10 cellular contexts compared by ENCODE assay signal in the genomic region with DNA sequence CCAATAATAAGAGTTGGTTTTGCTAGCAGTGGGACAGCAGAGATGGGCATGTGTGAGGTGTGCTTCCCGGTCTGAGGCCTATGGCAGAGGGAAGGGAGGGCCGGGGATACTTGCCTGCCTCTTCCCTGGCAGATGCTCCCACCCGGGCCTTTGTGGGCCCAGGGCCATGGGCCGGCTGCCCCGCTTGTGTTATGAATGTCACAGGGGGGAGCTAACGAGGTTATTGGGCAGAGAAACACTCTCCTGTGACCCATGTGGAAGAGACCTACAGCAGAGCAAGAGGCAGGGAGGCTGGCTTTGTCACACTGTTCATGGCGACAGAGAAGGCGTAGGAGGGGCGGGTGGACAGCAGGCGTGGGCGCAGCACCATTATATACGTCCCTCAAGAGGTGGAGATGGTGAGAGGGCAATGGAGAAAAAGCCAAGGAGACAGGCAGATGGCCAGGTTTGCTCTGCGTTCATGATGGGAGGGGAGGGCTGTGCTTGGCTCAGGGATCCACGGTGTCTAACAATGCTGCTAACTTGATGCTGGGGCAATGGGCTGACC. TPM values are rescaled to one million over a fixed set of nuclear protein-coding genes. Genes with fewer than 3 reads are reported as not detected.
A peak's percentile ranks its signal among the peaks of the same experiment; 100 is the strongest.
DNase-seq lines count a peak whose midpoint lies in the region; ATAC-seq and TF ChIP-seq lines count a peak whose summit lies in the region.
"Had no signal": no experiment of that assay in that cellular context is flagged by ENCODE, and none has a peak within 500 bp of the region (broad histone marks: within the 10 kb centered on the region; RNA-seq: fewer than 3 reads in every experiment).

No MANE protein-coding gene starts in this region.

- H3K4me1 Mint-ChIP-seq in activated CD4-positive, alpha-beta T cell treated with anti-CD3 and anti-CD28 coated beads, Interleukin-2, amount 10 ng/mL, durations not matched to agents 7 days and 5 days = peaks cover 90% of the 10 kb centered on the region
- H3K4me1 Mint-ChIP-seq in activated naive CD8-positive, alpha-beta T cell treated with anti-CD3 and anti-CD28 coated beads for 36 hours = peaks cover 84% of the 10 kb centered on the region
- H3K4me1 Mint-ChIP-seq in stimulated activated naive CD8-positive, alpha-beta T cell treated with anti-CD3 and anti-CD28 coated beads, Interleukin-15, amount 100 ng/mL, for 72 hours = peaks cover 100% of the 10 kb centered on the region

- H3K36me3 Mint-ChIP-seq in activated CD4-positive, alpha-beta T cell treated with anti-CD3 and anti-CD28 coated beads, Interleukin-2, amount 10 ng/mL, durations not matched to agents 7 days and 5 days (ENCODE audit: low read depth) = peaks cover 83% of the 10 kb centered on the region
- peaks cover 85% of the 10 kb centered on the region for H3K36me3 Mint-ChIP-seq in activated naive CD8-positive, alpha-beta T cell treated with anti-CD3 and anti-CD28 coated beads for 36 hours

- no peak overlapping the region for H3K4me3 Mint-ChIP-seq in activated CD4-positive, alpha-beta T cell treated with anti-CD3 and anti-CD28 coated beads, Interleukin-2, amount 10 ng/mL, durations not matched to agents 7 days and 5 days
- H3K4me3 Mint-ChIP-seq in activated naive CD8-positive, alpha-beta T cell treated with anti-CD3 and anti-CD28 coated beads for 36 hours = peak overlapping the region; percentile 4
- peak overlapping the region; percentile 16 to 18 for H3K4me3 Mint-ChIP-seq in stimulated activated naive CD8-positive, alpha-beta T cell treated with anti-CD3 and anti-CD28 coated beads, Interleukin-15, amount 100 ng/mL, for 72 hours

- H3K36me3 ChIP-seq in left ventricle myocardium inferior (peaks cover 65% of the 10 kb centered on the region), brain microvascular endothelial cell (replicated peaks) (no peaks in the 10 kb centered on the region)
- H3K36me3 ChIP-seq: breast epithelium had no signal

- H3K4me1 ChIP-seq in left ventricle myocardium inferior = peaks cover 100% of the 10 kb centered on the region
- H3K4me1 ChIP-seq: breast epithelium had no signal

- TF ChIP-seq CTCF in left ventricle myocardium inferior (IDR thresholded peaks at IDR 0.05; ENCODE audit: borderline replicate concordance) (no peak), brain microvascular endothelial cell (IDR thresholded peaks at IDR 0.05; ENCODE audit: low read depth, low read length, missing control alignments) (no peak)

- ATAC-seq in stimulated activated naive CD8-positive, alpha-beta T cell treated with anti-CD3 and anti-CD28 coated beads, Interleukin-15, amount 100 ng/mL, for 72 hours = peak; percentile 1
- ATAC-seq in GM19328 (IDR thresholded peaks at IDR 0.05; ENCODE audit: unreplicated experiment) = no peak

- POLR2A ChIA-PET in activated CD4-positive, alpha-beta T cell treated with anti-CD3 and anti-CD28 coated beads, Interleukin-2, amount 10 ng/mL, durations not matched to agents 7 days and 5 days (lab: Charles Lee) = no interaction called here

- H3K27ac ChIP-seq in left ventricle myocardium inferior (replicated peaks) = peak overlapping the region; percentile 73
- H3K27ac ChIP-seq in brain microvascular endothelial cell = no peak overlapping the region
- H3K27ac ChIP-seq: upper lobe of left lung had no signal

- CTCF ChIA-PET in activated CD4-positive, alpha-beta T cell treated with anti-CD3 and anti-CD28 coated beads, Interleukin-2, amount 10 ng/mL, durations not matched to agents 7 days and 5 days (lab: Charles Lee) = interaction anchor here (0.7 to 2.7 kb wide), 2 partner anchors 10 to 402 kb away, joined by 4 to 9 read pairs; no protein-coding TSS in a partner anchor

- DNase-seq in activated CD4-positive, alpha-beta T cell treated with anti-CD3 and anti-CD28 coated beads, Interleukin-2, amount 10 ng/mL, durations not matched to agents 7 days and 5 days = no peak
- no peak for DNase-seq in activated CD4-positive, alpha-beta T cell treated with anti-CD3 and anti-CD28 coated beads, Interleukin-2, amount 50 U/mL, for 1 hour
- DNase-seq in activated naive CD8-positive, alpha-beta T cell treated with anti-CD3 and anti-CD28 coated beads for 36 hours = no peak
- no peak for DNase-seq in left ventricle myocardium inferior
- no peak for DNase-seq in stimulated activated naive CD8-positive, alpha-beta T cell treated with anti-CD3 and anti-CD28 coated beads, Interleukin-15, amount 100 ng/mL, for 72 hours
- DNase-seq in posterior vena cava (ENCODE audit: low spot score) = no peak
- DNase-seq in brain microvascular endothelial cell = no peak
- DNase-seq: upper lobe of left lung had no signal

- in situ Hi-C loops in brain microvascular endothelial cell (cut with HindIII; ENCODE audit: low pct_ligation_motif_present, low sequenced_read_pairs) = no loop called here

- no peaks in the 10 kb centered on the region for H3K9me3 Mint-ChIP-seq in activated CD4-positive, alpha-beta T cell treated with anti-CD3 and anti-CD28 coated beads, Interleukin-2, amount 10 ng/mL, durations not matched to agents 7 days and 5 days
- H3K9me3 Mint-ChIP-seq in activated naive CD8-positive, alpha-beta T cell treated with anti-CD3 and anti-CD28 coated beads for 36 hours = no peaks in the 10 kb centered on the region
- H3K9me3 Mint-ChIP-seq in stimulated activated naive CD8-positive, alpha-beta T cell treated with anti-CD3 and anti-CD28 coated beads, Interleukin-15, amount 100 ng/mL, for 72 hours = no peaks in the 10 kb centered on the region

- no peaks in the 10 kb centered on the region for H3K27me3 ChIP-seq in left ventricle myocardium inferior (ENCODE audit: low read depth)
- peaks cover 2% of the 10 kb centered on the region for H3K27me3 ChIP-seq in brain microvascular endothelial cell (replicated peaks)
- H3K27me3 ChIP-seq: upper lobe of left lung had no signal

- intact Hi-C loops in left ventricle myocardium inferior (cut with micrococcal nuclease) (no loop called here), posterior vena cava (cut with DNase I) (loop anchor here in 1 of 2 donors (10.0 kb wide), 1 partner anchor 402 kb away; no protein-coding TSS in a partner anchor)

- no peaks in the 10 kb centered on the region for H3K27me3 Mint-ChIP-seq in activated CD4-positive, alpha-beta T cell treated with anti-CD3 and anti-CD28 coated beads, Interleukin-2, amount 10 ng/mL, durations not matched to agents 7 days and 5 days
- no peaks in the 10 kb centered on the region for H3K27me3 Mint-ChIP-seq in activated naive CD8-positive, alpha-beta T cell treated with anti-CD3 and anti-CD28 coated beads for 36 hours
- no peaks in the 10 kb centered on the region for H3K27me3 Mint-ChIP-seq in stimulated activated naive CD8-positive, alpha-beta T cell treated with anti-CD3 and anti-CD28 coated beads, Interleukin-15, amount 100 ng/mL, for 72 hours

- H3K9me3 ChIP-seq in left ventricle myocardium inferior (replicated peaks) = no peaks in the 10 kb centered on the region
- H3K9me3 ChIP-seq: breast epithelium, upper lobe of left lung had no signal

- peak overlapping the region; percentile 21 for H3K27ac Mint-ChIP-seq in activated CD4-positive, alpha-beta T cell treated with anti-CD3 and anti-CD28 coated beads, Interleukin-2, amount 10 ng/mL, durations not matched to agents 7 days and 5 days
- H3K27ac Mint-ChIP-seq in activated naive CD8-positive, alpha-beta T cell treated with anti-CD3 and anti-CD28 coated beads for 36 hours = peak overlapping the region; percentile 70
- peak overlapping the region; percentile 93 to 94 for H3K27ac Mint-ChIP-seq in stimulated activated naive CD8-positive, alpha-beta T cell treated with anti-CD3 and anti-CD28 coated beads, Interleukin-15, amount 100 ng/mL, for 72 hours

- H3K4me3 ChIP-seq in left ventricle myocardium inferior = no peak overlapping the region
- H3K4me3 ChIP-seq in brain microvascular endothelial cell (ENCODE audit: low read depth, low read length) = no peak overlapping the region
- H3K4me3 ChIP-seq: breast epithelium, upper lobe of left lung had no signal

RNA-seq across cellular contexts. Expression of a gene that starts 13.3 kb away (rescaled TPM):
- total RNA-seq in activated CD4-positive, alpha-beta T cell treated with anti-CD3 and anti-CD28 coated beads, Interleukin-2, amount 10 ng/mL, durations not matched to agents 7 days and 5 days = 100 to 1,000 TPM; 290 to 332 TPM
- 100 to 1,000 TPM; 749 TPM for total RNA-seq in activated naive CD8-positive, alpha-beta T cell treated with anti-CD3 and anti-CD28 coated beads for 36 hours
- total RNA-seq in left ventricle myocardium inferior (283 TPM), posterior vena cava (100 to 1,000 TPM; 101 to 129 TPM)

RNA-seq across cellular contexts. Expression of a gene that starts 34.2 kb away (rescaled TPM):
- total RNA-seq in activated CD4-positive, alpha-beta T cell treated with anti-CD3 and anti-CD28 coated beads, Interleukin-2, amount 10 ng/mL, durations not matched to agents 7 days and 5 days = 10 to 100 TPM; 11.0 to 14.4 TPM
- 10 to 100 TPM; 14.0 to 15.8 TPM for total RNA-seq in activated naive CD8-positive, alpha-beta T cell treated with anti-CD3 and anti-CD28 coated beads for 36 hours
- total RNA-seq in left ventricle myocardium inferior = 13.6 TPM
- 10 to 100 TPM; 10.3 to 12.1 TPM for total RNA-seq in posterior vena cava

Comparison
In these comparisons a context has a peak if more than half of its experiments do, and no peak if none do; other contexts are left out.
1. H3K27ac Mint-ChIP-seq: peak in every context shown above with its lines; median percentile 94 in stimulated activated naive CD8-positive, alpha-beta T cell treated with anti-CD3 and anti-CD28 coated beads, Interleukin-15, amount 100 ng/mL, for 72 hours; 70 in activated naive CD8-positive, alpha-beta T cell treated with anti-CD3 and anti-CD28 coated beads for 36 hours; 21 in activated CD4-positive, alpha-beta T cell treated with anti-CD3 and anti-CD28 coated beads, Interleukin-2, amount 10 ng/mL, durations not matched to agents 7 days and 5 days.